Comparison of ENCODE assay signal across 8 cellular contexts in the genomic region with DNA sequence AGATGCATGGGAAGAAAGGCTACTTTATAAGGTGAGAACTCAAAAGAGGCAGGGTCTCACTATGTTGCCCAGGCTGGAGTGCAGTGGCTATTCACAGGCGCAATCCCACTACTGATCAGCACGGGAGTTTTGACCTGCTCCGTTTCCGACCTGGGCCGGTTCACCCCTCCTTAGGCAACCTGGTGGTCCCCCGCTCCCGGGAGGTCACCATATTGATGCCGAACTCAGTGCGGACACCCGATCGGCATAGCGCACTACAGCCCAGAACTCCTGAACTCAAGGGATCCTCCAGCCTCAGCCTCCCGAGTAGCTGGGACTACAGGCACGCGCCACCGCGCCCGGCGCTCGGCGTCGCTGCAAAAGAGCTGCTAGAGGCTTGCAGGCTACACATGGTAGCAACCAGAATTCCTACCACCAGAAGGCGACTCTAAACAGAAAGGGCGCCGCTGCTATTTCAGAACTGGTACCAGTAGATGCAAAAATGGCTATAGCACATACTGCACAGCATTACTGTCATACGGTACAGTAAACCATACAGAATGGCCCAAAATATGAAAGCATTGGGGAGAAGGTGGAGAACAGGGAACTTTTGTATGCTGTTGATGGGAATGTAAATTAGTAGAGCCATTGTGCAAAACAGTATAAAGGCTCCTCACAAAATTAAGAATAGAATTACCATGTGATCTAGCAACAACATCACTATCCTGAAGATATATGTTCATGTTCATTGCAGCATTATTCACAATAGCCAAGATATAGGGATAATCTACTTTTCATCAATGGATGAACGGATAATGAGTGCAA. TPM values are rescaled to one million over a fixed set of nuclear protein-coding genes. Genes with fewer than 3 reads are reported as not detected.
DNase-seq lines count a peak whose midpoint lies in the region; ATAC-seq and TF ChIP-seq lines count a peak whose summit lies in the region.

No MANE protein-coding gene starts in this region.

- WGBS in SK-N-SH (ENCODE audit: low lambda C conversion rate) = 19% methylated on average over 5 of the region's 27 CpGs
- 17 to 100% methylated on average over 1 to 25 of the region's 27 CpGs for WGBS in transverse colon (ENCODE audit: low coverage in 1 of 2), 2 donors

- TF ChIP-seq CTCF in 22Rv1 (IDR thresholded peaks at IDR 0.05) = peak; percentile 89
- TF ChIP-seq CTCF in SK-N-SH (IDR thresholded peaks at IDR 0.05) = peak; percentile 90
- peak; percentile 70 to 90 (median 79) for TF ChIP-seq CTCF in transverse colon (IDR thresholded peaks at IDR 0.05)

- peaks cover 19 to 23% of the 10 kb centered on the region in 2 experiments for H3K36me3 ChIP-seq in SK-N-SH (replicated peaks in 1 of 2; ENCODE audit: control insufficient read depth in 1 of 2, insufficient read depth in 2 of 2, low read length in 1 of 2)
- peaks cover 0 to 14% (median 0%) of the 10 kb centered on the region in 4 donors for H3K36me3 ChIP-seq in transverse colon

- H3K9ac ChIP-seq in SK-N-SH = 0 out of 2 replicates have a peak overlapping the region, but pooled peaks have one; percentile 90

- TF ChIP-seq EP300 in SK-N-SH (IDR thresholded peaks at IDR 0.05; ENCODE audit: borderline replicate concordance in 1 of 2, low read depth in 1 of 2, low read length in 1 of 2) (no peak), transverse colon (IDR thresholded peaks at IDR 0.05; ENCODE audit: low read depth) (no peak)

- peaks cover 38% of the 10 kb centered on the region for H3K79me2 ChIP-seq in SK-N-SH (ENCODE audit: insufficient read depth)

- ATAC-seq in GM18511 (IDR thresholded peaks at IDR 0.05; ENCODE audit: unreplicated experiment) = peak; percentile 69
- ATAC-seq in activated naive CD4-positive, alpha-beta T cell treated with anti-CD3 and anti-CD28 coated beads, Interleukin-2, amount 50 U/mL, for 72 hours = peak; percentile 50 to 56
- peak; percentile 86 for ATAC-seq in Right ventricle myocardium superior (ENCODE audit: poor library complexity)

- no peak for TF ChIP-seq POLR2A in transverse colon (IDR thresholded peaks at IDR 0.05)

- DNase-seq in LoVo (ENCODE audit: low spot score) = peak; percentile 86
- DNase-seq in SK-N-SH = peak; percentile 69
- peak; percentile 71 to 81 for DNase-seq in activated naive CD4-positive, alpha-beta T cell treated with anti-CD3 and anti-CD28 coated beads, Interleukin-2, amount 50 U/mL, for 72 hours (ENCODE audit: low spot score in 2 of 2)
- peak; percentile 77 for DNase-seq in Right ventricle myocardium superior
- peak; percentile 74 for DNase-seq in pons (ENCODE audit: low spot score)
- peak; percentile 85 for DNase-seq in transverse colon

- no peaks in the 10 kb centered on the region for H3K27me3 ChIP-seq in SK-N-SH (ENCODE audit: insufficient read depth)
- H3K27me3 ChIP-seq in transverse colon = no peaks in the 10 kb centered on the region

- CTCF ChIA-PET in SK-N-SH (lab: Yijun Ruan, JAX) = interaction anchor here (0.6 to 14.5 kb wide), 31 partner anchors 8 to 715 kb away, joined by 3 to 202 read pairs (median 4); a partner anchor contains a TSS

- TF ChIP-seq RAD21 in SK-N-SH (IDR thresholded peaks at IDR 0.05; ENCODE audit: low read length) = peak; percentile 58

- POLR2A ChIA-PET in SK-N-SH (lab: Yijun Ruan, JAX) = interaction anchor here (0.6 to 2.1 kb wide), 3 partner anchors 9 to 1380 kb away, joined by 3 to 18 read pairs (median 4); a partner anchor contains a TSS

- H3K9me3 ChIP-seq in SK-N-SH (no peaks in the 10 kb centered on the region), transverse colon (no peaks in the 10 kb centered on the region)

- H3K9me3 Mint-ChIP-seq in activated naive CD4-positive, alpha-beta T cell treated with anti-CD3 and anti-CD28 coated beads, Interleukin-2, amount 50 U/mL, for 72 hours = no peaks in the 10 kb centered on the region

- H3K9me2 ChIP-seq in SK-N-SH = no peaks in the 10 kb centered on the region

- peak overlapping the region; percentile 86; the same call in 1 of the 2 replicates for H3K4me2 ChIP-seq in SK-N-SH

- H3K4me1 ChIP-seq in SK-N-SH (ENCODE audit: control insufficient read depth in 1 of 2, insufficient read depth in 2 of 2, low read depth in 1 of 2, low read length in 1 of 2) (peaks cover 0 to 3% of the 10 kb centered on the region in 2 experiments; a peak in 3 of 4 replicates), transverse colon (peaks cover 16 to 40% (median 17%) of the 10 kb centered on the region in 4 donors)

- H3K4me3 ChIP-seq in SK-N-SH (ENCODE audit: low read depth in 2 of 2, low read length in 1 of 2) = peak overlapping the region; percentile 85 to 87
- peak overlapping the region; percentile 61 to 91 (median 72) for H3K4me3 ChIP-seq in transverse colon

- peaks cover 17 to 28% of the 10 kb centered on the region in 2 donors for H3K36me3 Mint-ChIP-seq in activated naive CD4-positive, alpha-beta T cell treated with anti-CD3 and anti-CD28 coated beads, Interleukin-2, amount 50 U/mL, for 72 hours

- intact Hi-C loops in Right ventricle myocardium superior (cut with DNase I) = no loop called here
- intact Hi-C loops in transverse colon (cut with DNase I; ENCODE audit: low total_unique reads) = no loop called here

- H3F3A ChIP-seq in SK-N-SH (replicated peaks; ENCODE audit: insufficient read depth) = peaks cover 19% of the 10 kb centered on the region

- in situ Hi-C loops in transverse colon (cut with MboI; ENCODE audit: low pct_ligation_motif_present in 1 of 4, low pct_unique_long_range_greater_than_20kb in 1 of 4, low sequenced_read_pairs in 3 of 4) = loop anchor here (10.0 to 25.0 kb wide), 3 partner anchors 219 to 684 kb away; a partner anchor contains a TSS

- peak overlapping the region; percentile 69 for H3K27ac ChIP-seq in 22Rv1
- no peak overlapping the region for H3K27ac ChIP-seq in SK-N-SH (ENCODE audit: low read depth in 2 of 2, low read length in 1 of 2)
- H3K27ac ChIP-seq in transverse colon = peak overlapping the region; percentile 91 to 94 (median 93)

- H2AFZ ChIP-seq in SK-N-SH (ENCODE audit: low read depth) = peak overlapping the region; percentile 97

- H3K27ac Mint-ChIP-seq in activated naive CD4-positive, alpha-beta T cell treated with anti-CD3 and anti-CD28 coated beads, Interleukin-2, amount 50 U/mL, for 72 hours = peak overlapping the region in 1 of 2 donors; percentile 95

- no peaks in the 10 kb centered on the region for H4K20me1 ChIP-seq in SK-N-SH (ENCODE audit: insufficient read depth)

TF ChIP-seq in SK-N-SH, 30 proteins besides CTCF, POLR2A, EP300 and RAD21 (continues in another document):
- TF ChIP-seq, protein P1, sequence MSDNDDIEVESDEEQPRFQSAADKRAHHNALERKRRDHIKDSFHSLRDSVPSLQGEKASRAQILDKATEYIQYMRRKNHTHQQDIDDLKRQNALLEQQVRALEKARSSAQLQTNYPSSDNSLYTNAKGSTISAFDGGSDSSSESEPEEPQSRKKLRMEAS (IDR thresholded peaks at IDR 0.05; ENCODE audit: low read depth) = peak; percentile 92
- no peak; the same call in 1 of the 2 replicates for TF ChIP-seq SIN3A (IDR thresholded peaks at IDR 0.05; ENCODE audit: borderline replicate concordance, low read depth, low read length)
- peak; percentile 41 for TF ChIP-seq CHD2 (IDR thresholded peaks at IDR 0.05; ENCODE audit: low read length, partially characterized antibody)
- no peak for TF ChIP-seq RXRA (IDR thresholded peaks at IDR 0.05; ENCODE audit: borderline replicate concordance, low read depth)
- TF ChIP-seq NFIC (IDR thresholded peaks at IDR 0.05; ENCODE audit: borderline replicate concordance) = no peak
- TF ChIP-seq FOXJ3 (CRISPR knock-in tag; IDR thresholded peaks at IDR 0.05) = 0 out of 2 replicates have a peak, but pooled peaks have one; percentile 29
- no peak for TF ChIP-seq FOSL2 (IDR thresholded peaks at IDR 0.05; ENCODE audit: borderline replicate concordance, low read depth)
- TF ChIP-seq, protein P2, sequence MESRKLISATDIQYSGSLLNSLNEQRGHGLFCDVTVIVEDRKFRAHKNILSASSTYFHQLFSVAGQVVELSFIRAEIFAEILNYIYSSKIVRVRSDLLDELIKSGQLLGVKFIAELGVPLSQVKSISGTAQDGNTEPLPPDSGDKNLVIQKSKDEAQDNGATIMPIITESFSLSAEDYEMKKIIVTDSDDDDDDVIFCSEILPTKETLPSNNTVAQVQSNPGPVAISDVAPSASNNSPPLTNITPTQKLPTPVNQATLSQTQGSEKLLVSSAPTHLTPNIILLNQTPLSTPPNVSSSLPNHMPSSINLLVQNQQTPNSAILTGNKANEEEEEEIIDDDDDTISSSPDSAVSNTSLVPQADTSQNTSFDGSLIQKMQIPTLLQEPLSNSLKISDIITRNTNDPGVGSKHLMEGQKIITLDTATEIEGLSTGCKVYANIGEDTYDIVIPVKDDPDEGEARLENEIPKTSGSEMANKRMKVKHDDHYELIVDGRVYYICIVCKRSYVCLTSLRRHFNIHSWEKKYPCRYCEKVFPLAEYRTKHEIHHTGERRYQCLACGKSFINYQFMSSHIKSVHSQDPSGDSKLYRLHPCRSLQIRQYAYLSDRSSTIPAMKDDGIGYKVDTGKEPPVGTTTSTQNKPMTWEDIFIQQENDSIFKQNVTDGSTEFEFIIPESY (IDR thresholded peaks at IDR 0.05; ENCODE audit: borderline replicate concordance, low read depth) = no peak
- peak; percentile 61 for TF ChIP-seq MXI1 (IDR thresholded peaks at IDR 0.05; ENCODE audit: low read depth, low read length)
- no peak for TF ChIP-seq EZH2phosphoT487 (IDR thresholded peaks at IDR 0.05; ENCODE audit: borderline replicate concordance, low read depth)
- TF ChIP-seq TAF1 (IDR thresholded peaks at IDR 0.05; ENCODE audit: borderline replicate concordance, low read depth, low read length) = peak; percentile 41; the same call in 1 of the 2 replicates
- TF ChIP-seq POLR2AphosphoS5 (IDR thresholded peaks at IDR 0.05; ENCODE audit: low read depth, low read length) = no peak
- TF ChIP-seq GATA2 (CRISPR knock-in tag; IDR thresholded peaks at IDR 0.05) = no peak
- TF ChIP-seq MEF2A (IDR thresholded peaks at IDR 0.05; ENCODE audit: borderline replicate concordance, low read depth) = no peak

RNA-seq across cellular contexts. Expression of a gene that starts 1.2 kb away (rescaled TPM):
- polyA plus RNA-seq in SK-N-SH (2012; rRNA removed) = 14.0 and 15.4 TPM in 2 replicates
- polyA plus RNA-seq in SK-N-SH (2012; cell fraction: cytosol; rRNA removed) = 15.7 and 24.6 TPM in 2 replicates
- polyA plus RNA-seq in SK-N-SH (2012; cell fraction: nucleus; rRNA removed) = 24.4 and 43.8 TPM in 2 replicates
- total RNA-seq in activated naive CD4-positive, alpha-beta T cell treated with anti-CD3 and anti-CD28 coated beads, Interleukin-2, amount 50 U/mL, for 72 hours = 10 to 100 TPM; 71.3 to 79.1 TPM
- total RNA-seq in Right ventricle myocardium superior = 44.5 TPM
- 100 to 1,000 TPM in 1 of 4 donors, 10 to 100 TPM in 3; 50.2 to 129 (median 79.3) TPM for total RNA-seq in transverse colon

RNA-seq across cellular contexts. Expression of a gene that starts 39.1 kb away (rescaled TPM):
- polyA plus RNA-seq in SK-N-SH (2012; rRNA removed) = 32.2 and 45.2 TPM in 2 replicates
- polyA plus RNA-seq in SK-N-SH (2012; cell fraction: cytosol; rRNA removed) = 39.8 and 44.0 TPM in 2 replicates
- polyA plus RNA-seq in SK-N-SH (2012; cell fraction: nucleus; rRNA removed) = 21.8 and 24.4 TPM in 2 replicates
- 100 to 1,000 TPM; 154 to 156 TPM for total RNA-seq in activated naive CD4-positive, alpha-beta T cell treated with anti-CD3 and anti-CD28 coated beads, Interleukin-2, amount 50 U/mL, for 72 hours
- total RNA-seq in Right ventricle myocardium superior = 23.8 TPM
- total RNA-seq in transverse colon = 100 to 1,000 TPM in 2 of 4 donors, 10 to 100 TPM in 2; 70.3 to 120 (median 101) TPM

Comparison
In these comparisons a context has a peak if more than half of its experiments do, and no peak if none do; other contexts are left out.
1. H3K27ac ChIP-seq: peak in 22Rv1 (single experiment) and transverse colon (4 of 4); none in SK-N-SH (0 of 2).
2. Peak in every context shown above with its lines, with median percentiles within 50 percentile points of each other: CTCF ChIP-seq, ATAC-seq and DNase-seq.